24 cellular contexts compared by ENCODE assay signal in genomic region chr11:66043008-66043906, GRCh38. TPM values are rescaled to one million over a fixed set of nuclear protein-coding genes. Genes with fewer than 3 reads are reported as not detected.
DNase-seq lines count a peak whose midpoint lies in the region; FAIRE-seq and TF ChIP-seq lines count a peak whose summit lies in the region.
"Had no signal": no experiment of that assay in that cellular context is flagged by ENCODE, and none has a peak within 500 bp of the region (broad histone marks: within the 10 kb centered on the region; RNA-seq: fewer than 3 reads in every experiment).

No MANE protein-coding gene starts in this region.

- no peaks in the 10 kb centered on the region; the same call in 1 of the 2 replicates for H3K36me3 ChIP-seq in H7 (replicated peaks; ENCODE audit: control insufficient read depth, insufficient read depth, low read length)
- no peaks in the 10 kb centered on the region for H3K36me3 ChIP-seq in kidney (ENCODE audit: control insufficient read depth in 1 of 2, insufficient read depth in 2 of 2, low read length in 2 of 2)
- no peaks in the 10 kb centered on the region for H3K36me3 ChIP-seq in suprapubic skin
- H3K36me3 ChIP-seq: BE2C had no signal

- no peaks in the 10 kb centered on the region for H3K9me3 ChIP-seq in kidney (ENCODE audit: control insufficient read depth in 1 of 2, low read length in 2 of 2)
- no peaks in the 10 kb centered on the region for H3K9me3 ChIP-seq in suprapubic skin
- H3K9me3 ChIP-seq: BE2C had no signal

- H3K4me3 ChIP-seq in H7 (ENCODE audit: insufficient read depth, low read depth, low read length) (no peak overlapping the region), kidney (ENCODE audit: low read length in 2 of 2) (no peak overlapping the region), suprapubic skin (no peak overlapping the region)
- H3K4me3 ChIP-seq: SK-N-MC had no signal

- H3K4me1 ChIP-seq in kidney (ENCODE audit: control insufficient read depth in 1 of 2, insufficient read depth in 1 of 2, low read depth in 1 of 2, low read length in 2 of 2) (peaks cover 7 to 14% of the 10 kb centered on the region in 2 donors), suprapubic skin (peaks cover 6% of the 10 kb centered on the region)
- H3K4me1 ChIP-seq: BE2C had no signal

- H3K27me3 Mint-ChIP-seq in CD14-positive monocyte (ENCODE audit: low read depth in 3 of 3): peaks cover 7 to 21% (median 16%) of the 10 kb centered on the region in 3 donors

- peaks cover 9% of the 10 kb centered on the region for H3K4me1 Mint-ChIP-seq in CD14-positive monocyte

- no peak for FAIRE-seq in kidney (lab: Jason Lieb, UNC)
- FAIRE-seq: H1 had no signal

- intact Hi-C loops in CD14-positive monocyte (cut with micrococcal nuclease) (no loop called here), kidney (cut with DNase I) (no loop called here)

- TF ChIP-seq CTCF in CD14-positive monocyte (IDR thresholded peaks at IDR 0.05) (no peak), kidney (IDR thresholded peaks at IDR 0.05; ENCODE audit: borderline replicate concordance, extremely low read depth, insufficient read depth) (no peak), suprapubic skin (IDR thresholded peaks at IDR 0.05) (no peak)

- 96% methylated on average over 85 of the region's 86 CpGs for WGBS in suprapubic skin

- no peak overlapping the region for H3K9ac ChIP-seq in kidney (ENCODE audit: low read length in 2 of 2)

- DNase-seq in CD14-positive monocyte (ENCODE audit: low spot score) (peak; percentile 42), H7 (peak; percentile 49), kidney (peak; percentile 74), suprapubic skin (ENCODE audit: low spot score in 2 of 2) (no peak), OCI-M2 (lab: John Stamatoyannopoulos, UW; ENCODE audit: unreplicated experiment) (no peak)
- DNase-seq in activated CD4-positive, alpha-beta T cell treated with anti-CD3 and anti-CD28 coated beads for 1 hour: no peak
- DNase-seq: 8988T, ACHN, BE2C, DMS153, Kasumi-1, NCI-H1092 treated with DMSO at 0.1 percent for 48 hours, NCI-H1436, NCI-H187, NCI-H2081 treated with DMSO at 0.1 percent for 48 hours, NCI-H2171, NCI-H226, NCI-H510A, NCI-H69, SHP77 treated with DMSO at 0.1 percent for 48 hours had no signal

- H3K9me3 Mint-ChIP-seq in CD14-positive monocyte: peaks cover 0 to 4% (median 0%) of the 10 kb centered on the region in 7 donors

- H3K4me3 Mint-ChIP-seq in CD14-positive monocyte: no peak overlapping the region

- no peak overlapping the region for H3K27ac Mint-ChIP-seq in CD14-positive monocyte

- TF ChIP-seq POLR2A in suprapubic skin (IDR thresholded peaks at IDR 0.05): no peak

- no peak for TF ChIP-seq EP300 in suprapubic skin (IDR thresholded peaks at IDR 0.05)

- no peaks in the 10 kb centered on the region for H3K27me3 ChIP-seq in H7 (ENCODE audit: control insufficient read depth, insufficient read depth, low read length)
- H3K27me3 ChIP-seq in suprapubic skin: peaks cover 5% of the 10 kb centered on the region
- H3K27me3 ChIP-seq: BE2C had no signal

- H3K36me3 Mint-ChIP-seq in CD14-positive monocyte: peaks cover 0 to 4% of the 10 kb centered on the region in 2 donors

- H3K27ac ChIP-seq in kidney (ENCODE audit: low read depth in 2 of 2, low read length in 2 of 2) (no peak overlapping the region), suprapubic skin (no peak overlapping the region)
- H3K27ac ChIP-seq: HL-60, SK-N-MC had no signal

RNA-seq across cellular contexts. Expression of gene GAL3ST3, which starts 5.7 kb away (rescaled TPM):
- polyA plus RNA-seq in CD14-positive monocyte (not detected), kidney (ENCODE audit: insufficient read depth, low read depth, low replicate concordance) (7.6 TPM)
- 21.7 and 23.1 TPM in 2 replicates for total RNA-seq in H7 (2014; rRNA removed; shearing (Covaris generic))
- total RNA-seq in kidney (2.5 TPM), suprapubic skin (not detected)
- total RNA-seq: M059J had no signal

RNA-seq across cellular contexts. Expression of gene SF3B2, which starts 8.9 kb away (rescaled TPM):
- polyA plus RNA-seq in CD14-positive monocyte: 10 to 100 TPM; 32.1 to 52.6 TPM
- total RNA-seq in H7 (2014; rRNA removed; shearing (Covaris generic)): 194 and 221 TPM in 2 replicates
- 172 TPM for total RNA-seq in kidney
- polyA plus RNA-seq in kidney (ENCODE audit: insufficient read depth, low read depth, low replicate concordance): 114 TPM
- 100 to 1,000 TPM; 117 to 175 (median 149) TPM for total RNA-seq in suprapubic skin

RNA-seq across cellular contexts. Expression of gene CATSPER1, which starts 17.0 kb away (rescaled TPM):
- 10 to 100 TPM; 22.0 to 24.1 TPM for polyA plus RNA-seq in CD14-positive monocyte
- not detected in 2 replicates for total RNA-seq in H7 (2014; rRNA removed; shearing (Covaris generic))
- total RNA-seq in kidney: 0.76 TPM
- not detected for polyA plus RNA-seq in kidney (ENCODE audit: insufficient read depth, low read depth, low replicate concordance)
- total RNA-seq in suprapubic skin: not detected
- total RNA-seq: H1 had no signal
- polyA plus RNA-seq: H1 had no signal

RNA-seq across cellular contexts. Expression of gene PACS1, which starts 26.8 kb away (rescaled TPM):
- polyA plus RNA-seq in CD14-positive monocyte: 10 to 100 TPM in 1 of 2 donors, 1 to 10 TPM in 1; 8.1 to 12.4 TPM
- total RNA-seq in H7 (2014; rRNA removed; shearing (Covaris generic)): 16.2 and 20.1 TPM in 2 replicates
- 91.8 TPM for total RNA-seq in kidney
- polyA plus RNA-seq in kidney (ENCODE audit: insufficient read depth, low read depth, low replicate concordance): 23.7 TPM
- 10 to 100 TPM; 30.5 to 78.6 (median 41.8) TPM for total RNA-seq in suprapubic skin

RNA-seq across cellular contexts. Expression of gene CST6, which starts 31.4 kb away (rescaled TPM):
- polyA plus RNA-seq in CD14-positive monocyte (under 1 TPM in 1 of 2 donors, not detected in 1; 0.41 TPM), kidney (ENCODE audit: insufficient read depth, low read depth, low replicate concordance) (1.2 TPM)
- 0.48 TPM in 1 of 2 replicates, not detected in the other for total RNA-seq in H7 (2014; rRNA removed; shearing (Covaris generic))
- total RNA-seq in kidney (5.9 TPM), suprapubic skin (1,000 to 10,000 TPM in 2 of 4 donors, 100 to 1,000 TPM in 1, 10 to 100 TPM in 1; 48.8 to 2,556 (median 968) TPM)

Comparison
In these comparisons a context has a peak if more than half of its experiments do, and no peak if none do; other contexts are left out.
1. DNase-seq: peak in CD14-positive monocyte (single experiment), H7 (single experiment) and kidney (single experiment); none in suprapubic skin (0 of 2), OCI-M2 (single experiment) and activated CD4-positive, alpha-beta T cell treated with anti-CD3 and anti-CD28 coated beads for 1 hour (single experiment).